In the genomic region with DNA sequence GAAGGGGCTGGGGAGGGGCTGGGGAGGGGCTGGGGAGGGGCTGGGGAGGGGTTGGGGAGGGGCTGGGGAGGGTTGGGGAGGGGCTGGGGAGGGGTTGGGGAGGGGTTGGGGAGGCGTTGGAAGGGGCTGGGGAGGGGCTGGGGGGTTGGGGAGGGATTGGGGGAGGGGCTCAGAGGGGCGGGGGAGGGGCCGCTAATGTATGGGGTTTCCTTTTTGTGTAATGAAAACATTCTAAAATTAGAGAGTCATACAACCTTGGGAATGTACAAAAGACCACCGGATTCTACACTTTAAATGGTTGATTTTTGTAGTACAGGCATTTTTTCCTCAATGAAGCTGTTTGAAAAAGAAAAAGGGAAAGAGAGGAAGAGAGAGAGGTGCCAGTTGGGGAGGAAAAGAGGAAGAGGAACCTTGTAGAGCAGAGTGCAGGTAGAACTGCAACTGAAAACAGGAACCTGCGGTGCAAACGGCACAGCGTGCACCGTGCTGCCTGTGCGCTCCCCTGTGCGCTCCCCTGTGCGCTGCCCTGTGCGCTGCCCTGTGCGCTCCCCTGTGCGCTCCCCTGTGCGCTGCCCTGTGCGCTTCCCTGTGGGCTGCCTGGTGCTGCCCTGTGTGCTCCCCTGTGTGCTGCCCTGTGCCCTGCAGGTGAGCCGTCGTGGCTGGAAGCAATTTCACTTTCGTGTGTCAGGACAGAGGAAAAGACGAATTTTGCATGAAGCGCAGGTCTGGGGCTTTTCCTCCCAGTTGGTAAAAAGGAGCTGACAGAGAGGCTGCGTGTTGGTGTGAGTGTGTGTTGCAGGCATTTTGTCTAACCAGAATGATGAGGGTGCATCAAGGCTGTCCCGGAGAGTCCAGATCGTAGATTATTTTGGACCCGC, we compare ENCODE assay signal across 8 cellular contexts. TPM values are rescaled to one million over a fixed set of nuclear protein-coding genes. Genes with fewer than 3 reads are reported as not detected.
DNase-seq lines count a peak whose midpoint lies in the region; ATAC-seq lines count a peak whose summit lies in the region.

No MANE protein-coding gene starts in this region.

- H3K36me3 Mint-ChIP-seq in T-helper 2 cell treated with Interferon-gamma antibody and Interleukin-4, amounts not matched to agents 5 μg/mL and 100 μg/mL, for 36 hours (ENCODE audit: low read depth), result no peaks in the 10 kb centered on the region

- H3K18ac ChIP-seq in mesendoderm (ENCODE audit: low read length), result no peak overlapping the region

- H3K4me1 Mint-ChIP-seq in T-helper 2 cell treated with Interferon-gamma antibody and Interleukin-4, amounts not matched to agents 5 μg/mL and 100 μg/mL, for 36 hours (ENCODE audit: low read depth), result peaks cover 13% of the 10 kb centered on the region

- no peak overlapping the region for H3K23ac ChIP-seq in mesendoderm (ENCODE audit: low read length)

- no peak for DNase-seq in T-helper 2 cell treated with Interferon-gamma antibody and Interleukin-4, amounts not matched to agents 5 μg/mL and 100 μg/mL, for 36 hours (ENCODE audit: low spot score)
- peak; percentile 31 for DNase-seq in mesendoderm
- no peak for DNase-seq in ecto neural progenitor cell (ENCODE audit: low spot score)
- no peak for DNase-seq in HAP-1 (ENCODE audit: low spot score in 2 of 2)
- DNase-seq in NCI-H1436 treated with DMSO at 0.1 percent for 48 hours (lab: John Stamatoyannopoulos, UW), result no peak
- no peak for DNase-seq in GM03348 (ENCODE audit: low spot score)

- no peak overlapping the region for H2BK15ac ChIP-seq in mesendoderm (replicated peaks; ENCODE audit: low read depth)

- H3K4me3 ChIP-seq in mesendoderm (ENCODE audit: low read length) (no peak overlapping the region), HAP-1 (no peak overlapping the region)

- H3K56ac ChIP-seq in mesendoderm (ENCODE audit: low read length), result no peak overlapping the region

- no peak overlapping the region for H3K9ac ChIP-seq in mesendoderm (ENCODE audit: low read length)

- H3K79me1 ChIP-seq in mesendoderm (ENCODE audit: low read length), result no peaks in the 10 kb centered on the region

- peaks cover 26% of the 10 kb centered on the region for H3K27me3 Mint-ChIP-seq in T-helper 2 cell treated with Interferon-gamma antibody and Interleukin-4, amounts not matched to agents 5 μg/mL and 100 μg/mL, for 36 hours (ENCODE audit: low read depth)

- no peak overlapping the region for H4K5ac ChIP-seq in mesendoderm (ENCODE audit: low read length)

- H3K36me3 ChIP-seq in mesendoderm (ENCODE audit: control insufficient read depth, insufficient read depth, low read length) (no peaks in the 10 kb centered on the region), HAP-1 (replicated peaks) (no peaks in the 10 kb centered on the region)

- ATAC-seq in GM18868 (IDR thresholded peaks at IDR 0.05; ENCODE audit: unreplicated experiment) (peak; percentile 59), HG02885 (IDR thresholded peaks at IDR 0.05; ENCODE audit: poor library complexity, unreplicated experiment) (peak; percentile 77)

- peak overlapping the region; percentile 27 for H3K27ac Mint-ChIP-seq in T-helper 2 cell treated with Interferon-gamma antibody and Interleukin-4, amounts not matched to agents 5 μg/mL and 100 μg/mL, for 36 hours

- no peak overlapping the region for H2BK120ac ChIP-seq in mesendoderm (ENCODE audit: low read depth, low read length)

- no peaks in the 10 kb centered on the region for H3K27me3 ChIP-seq in mesendoderm (ENCODE audit: insufficient read depth, low read length, poor library complexity)
- H3K27me3 ChIP-seq in HAP-1 (ENCODE audit: low read depth), result peaks cover 1% of the 10 kb centered on the region

- no peak overlapping the region for H2BK5ac ChIP-seq in mesendoderm (ENCODE audit: low read length)

- H3K4me1 ChIP-seq in mesendoderm (ENCODE audit: control insufficient read depth, low read depth, low read length) (no peaks in the 10 kb centered on the region), HAP-1 (no peaks in the 10 kb centered on the region)

- H3K4ac ChIP-seq in mesendoderm (ENCODE audit: low read depth, low read length), result no peak overlapping the region

- no peak overlapping the region for H3K4me2 ChIP-seq in mesendoderm (ENCODE audit: low read length)

- in situ Hi-C loops in HAP-1 (cut with MboI; ENCODE audit: low sequenced_read_pairs), result no loop called here

- peak overlapping the region; percentile 75 for H3K4me3 Mint-ChIP-seq in T-helper 2 cell treated with Interferon-gamma antibody and Interleukin-4, amounts not matched to agents 5 μg/mL and 100 μg/mL, for 36 hours

- no peak overlapping the region for H3K27ac ChIP-seq in mesendoderm (ENCODE audit: low read depth, low read length)

- H3K9me3 Mint-ChIP-seq in T-helper 2 cell treated with Interferon-gamma antibody and Interleukin-4, amounts not matched to agents 5 μg/mL and 100 μg/mL, for 36 hours, result no peaks in the 10 kb centered on the region

- H4K8ac ChIP-seq in mesendoderm (ENCODE audit: low read depth, low read length), result no peak overlapping the region

- no CpG with 5 or more reads among the region's 25 CpGs for WGBS in mesendoderm (ENCODE audit: extremely low coverage, insufficient coverage, low lambda C conversion rate)

- no peaks in the 10 kb centered on the region for H3K79me2 ChIP-seq in mesendoderm (ENCODE audit: control insufficient read depth, insufficient read depth, low read length)

- H3K9me3 ChIP-seq in HAP-1, result no peaks in the 10 kb centered on the region

- H2AK5ac ChIP-seq in mesendoderm (ENCODE audit: low read length), result no peak overlapping the region

RNA-seq across cellular contexts. Expression of a gene that starts 40.8 kb away (rescaled TPM):
- polyA plus RNA-seq in mesendoderm (2013, experiment 1 of 2), result 6.8 TPM
- polyA plus RNA-seq in mesendoderm (2013, experiment 2 of 2), result 6.3 TPM
